Comparison of ENCODE assay signal across 8 cellular contexts in genomic region chr11:20876738-20877137, GRCh38.
"Had no signal": no experiment of that assay in that cellular context is flagged by ENCODE, and none has a peak within 500 bp of the region (broad histone marks: within the 10 kb centered on the region; RNA-seq: fewer than 3 reads in every experiment).

No MANE protein-coding gene starts in this region.

- FAIRE-seq: G401.6, GM12878, GM12891, GM12892, GM18507, GM19239 had no signal

- DNase-seq: GDM1, GF-D8 had no signal

- H3K4me3 ChIP-seq: GM12878 had no signal

- ATAC-seq: GM12878 had no signal
